Comparison of ENCODE assay signal across 8 cellular contexts in genomic region chr12:113334786-113335539, GRCh38. TPM values are rescaled to one million over a fixed set of nuclear protein-coding genes. Genes with fewer than 3 reads are reported as not detected.
A peak's percentile ranks its signal among the peaks of the same experiment; 100 is the strongest.
DNase-seq lines count a peak whose midpoint lies in the region; ATAC-seq, FAIRE-seq and TF ChIP-seq lines count a peak whose summit lies in the region.

Gene SLC8B1, minus strand, starts transcription at chr12:113335109. Its CDS starts 2,231 bp downstream, at chr12:113332878.

- under 1% methylated on average over 35 of the region's 62 CpGs for WGBS in A549 (ENCODE audit: missing lambda C conversion rate)

- H2AFZ ChIP-seq in keratinocyte (ENCODE audit: control insufficient read depth, low read length), result peak within 1 kb of the TSS; percentile 86

- no peak for TF ChIP-seq RAD21 in A549 (conservative IDR thresholded peaks at IDR 0.05 in 1 of 2, IDR thresholded peaks at IDR 0.05 in 1 of 2)

- TF ChIP-seq EP300 in A549 (IDR thresholded peaks at IDR 0.05), result no peak

- H3K4me2 ChIP-seq in A549, result peak within 1 kb of the TSS; percentile 92
- peak within 1 kb of the TSS; percentile 97 for H3K4me2 ChIP-seq in keratinocyte (ENCODE audit: control insufficient read depth, extremely low read depth, insufficient read depth, low read depth, low read length)

- CTCF ChIA-PET in A549 (lab: Yijun Ruan, JAX), result interaction anchor here (1.3 to 2.3 kb wide), 2 partner anchors 20 to 90 kb away, joined by 3 to 10 read pairs; no protein-coding TSS in a partner anchor

- POLR2A ChIA-PET in A549 (lab: Yijun Ruan, JAX), result interaction anchor here (0.6 to 1.9 kb wide), 10 partner anchors 11 to 438 kb away, joined by 3 to 11 read pairs (median 4); partner anchors contain the start of genes PLBD2, SDSL and TPCN1

- peak; percentile 96 for TF ChIP-seq POLR2A in A549 (IDR thresholded peaks at IDR 0.05; ENCODE audit: low read length)

- no peaks in the 10 kb centered on the region for H3K9me1 ChIP-seq in keratinocyte (ENCODE audit: control insufficient read depth, extremely low read depth, insufficient read depth, low read length)

- H3K36me3 ChIP-seq in keratinocyte (ENCODE audit: control insufficient read depth in 2 of 2, extremely low read depth in 1 of 2, insufficient read depth in 2 of 2, low read length in 2 of 2), result peaks cover 4 to 5% of the 10 kb centered on the region in 2 experiments

- no peaks in the 10 kb centered on the region for H4K20me1 ChIP-seq in keratinocyte (ENCODE audit: control insufficient read depth, extremely low read depth, insufficient read depth, low read length)

- no peaks in the 10 kb centered on the region for H3K27me3 ChIP-seq in keratinocyte (ENCODE audit: control insufficient read depth, extremely low read depth, insufficient read depth, low read length)

- dilution Hi-C loops in keratinocyte (cut with MboI; ENCODE audit: extremely low pct_ligation_motif_present, low sequenced_read_pairs), result no loop called here

- H3K9me3 ChIP-seq in A549, result no peaks in the 10 kb centered on the region
- H3K9me3 ChIP-seq in keratinocyte (ENCODE audit: control insufficient read depth, low read depth, low read length), result no peaks in the 10 kb centered on the region

- H3K9ac ChIP-seq in keratinocyte (ENCODE audit: control insufficient read depth, extremely low read depth, insufficient read depth, low read length), result peak within 1 kb of the TSS; percentile 77

- FAIRE-seq in A549 (lab: Jason Lieb, UNC) (no peak), keratinocyte (lab: Jason Lieb, UNC) (no peak)

- DNase-seq in A549 (ENCODE audit: low read depth in 1 of 2, low spot score in 1 of 2) (peak; percentile 83 to 86), NCI-H2227 treated with DMSO at 0.1 percent for 48 hours (lab: John Stamatoyannopoulos, UW) (peak; percentile 85), cerebellar cortex (ENCODE audit: low spot score) (peak; percentile 77), keratinocyte (ENCODE audit: low read depth, low spot score) (no peak)
- DNase-seq in activated CD4-positive, CD25-positive, alpha-beta regulatory T cell treated with anti-CD3 and anti-CD28 coated beads, Interleukin-2, amount 50 U/mL, for 72 hours, result peak; percentile 93
- peak; percentile 79 to 97 (median 80) for DNase-seq in stimulated activated CD4-positive, alpha-beta T cell treated with anti-CD3 and anti-CD28 coated beads, Interleukin-12 subunit alpha, Interleukin-12 subunit beta, amount 100 ng/mL, for 48 hours (ENCODE audit: low read depth in 2 of 3, low spot score in 1 of 3)

- H3K27ac ChIP-seq in A549 (peak within 1 kb of the TSS; percentile 57 to 89), keratinocyte (ENCODE audit: control insufficient read depth, insufficient read depth, low read length) (peak within 1 kb of the TSS; percentile 59)

- TF ChIP-seq CTCF in A549 (IDR thresholded peaks at IDR 0.05) (no peak), keratinocyte (optimal IDR thresholded peaks at IDR 0.05 in 1 of 3, IDR thresholded peaks at IDR 0.05 in 1 of 3, conservative IDR thresholded peaks at IDR 0.05 in 1 of 3; ENCODE audit: extremely low read depth in 1 of 3, insufficient read depth in 2 of 3, low read length in 3 of 3) (no peak)

- H3K4me1 ChIP-seq in A549 (peaks cover 9% of the 10 kb centered on the region), keratinocyte (ENCODE audit: control insufficient read depth, extremely low read depth, insufficient read depth, low read length) (peaks cover 5% of the 10 kb centered on the region)

- no peaks in the 10 kb centered on the region for H3K79me2 ChIP-seq in keratinocyte (ENCODE audit: control insufficient read depth, insufficient read depth, low read length)

- ATAC-seq in A549 (peak; percentile 94 to 98), GM18511 (IDR thresholded peaks at IDR 0.05; ENCODE audit: unreplicated experiment) (peak; percentile 97), HG03025 (IDR thresholded peaks at IDR 0.05; ENCODE audit: low FRiP score, unreplicated experiment) (peak; percentile 85)

- H3K4me3 ChIP-seq in A549, result peak within 1 kb of the TSS; percentile 49
- H3K4me3 ChIP-seq in keratinocyte (ENCODE audit: control insufficient read depth in 2 of 3, extremely low read depth in 1 of 3, insufficient read depth in 2 of 3, low read depth in 1 of 3, low read length in 3 of 3), result peak within 1 kb of the TSS; percentile 78 to 85 (median 80)

TF ChIP-seq in A549, 52 proteins besides CTCF, POLR2A, EP300 and RAD21:
- no peak for TF ChIP-seq HMGXB4 (CRISPR knock-in tag; IDR thresholded peaks at IDR 0.05; ENCODE audit: borderline replicate concordance)
- no peak for TF ChIP-seq PBX3 (IDR thresholded peaks at IDR 0.05)
- peak; percentile 77 for TF ChIP-seq E2F6 (IDR thresholded peaks at IDR 0.05; ENCODE audit: borderline replicate concordance, low read depth)
- TF ChIP-seq PHF8 (IDR thresholded peaks at IDR 0.05; ENCODE audit: borderline replicate concordance, low read depth), result peak; percentile 72; the same call in 1 of the 2 replicates
- TF ChIP-seq NPAS2 (CRISPR knock-in tag; IDR thresholded peaks at IDR 0.05; ENCODE audit: borderline replicate concordance), result no peak
- peak in 1 of 2 experiments; percentile 72; a peak in 2 of 5 replicates for TF ChIP-seq JUN (IDR thresholded peaks at IDR 0.05)
- TF ChIP-seq KDM1A (IDR thresholded peaks at IDR 0.05; ENCODE audit: low read depth), result 0 out of 2 replicates have a peak, but pooled peaks have one; percentile 8
- peak; percentile 81 for TF ChIP-seq MAX (IDR thresholded peaks at IDR 0.05)
- 0 out of 3 replicates have a peak, but pooled peaks have one; percentile 52 for TF ChIP-seq BCL3 (IDR thresholded peaks at IDR 0.05)
- no peak for TF ChIP-seq HOXB13 (CRISPR knock-in tag; IDR thresholded peaks at IDR 0.05; ENCODE audit: low read depth)

RNA-seq across cellular contexts. Expression of gene SLC8B1, which starts in this region (rescaled TPM):
- polyA plus RNA-seq in A549 (2011; rRNA removed) (11.0 and 14.4 TPM in 2 replicates), A549 (2017; fragmentation: RNase III; extraction: RNeasy Plus Mini Kit Qiagen cat#74134 plus additional on column Dnase treatment) (9.7 to 12.2 TPM (median 11.3 TPM) in 3 replicates), keratinocyte (8.0 to 14.6 TPM (median 8.8 TPM) in 3 replicates)
- polyA plus RNA-seq in A549 (2012; cell fraction: cytosol; rRNA removed), result 11.0 and 12.7 TPM in 2 replicates
- 39.8 and 45.7 TPM in 2 replicates for polyA plus RNA-seq in A549 (2012; cell fraction: nucleus; rRNA removed)
- 13.3 and 19.5 TPM in 2 replicates for polyA minus RNA-seq in A549 (2011; rRNA and poly(A)+ RNA removed)
- 12.3 TPM for polyA plus RNA-seq in keratinocyte (2011; ENCODE audit: low read depth)
- 4.8 and 6.2 TPM in 2 replicates for polyA plus RNA-seq in keratinocyte (2011; cell fraction: cytosol; rRNA removed)
- polyA plus RNA-seq in keratinocyte (2011; cell fraction: nucleus; rRNA removed), result 29.3 and 33.4 TPM in 2 replicates
- 8.4 and 12.9 TPM in 2 replicates for polyA plus RNA-seq in keratinocyte (2012; ENCODE audit: low replicate concordance)
- polyA minus RNA-seq in keratinocyte, result 20.9 to 40.4 TPM (median 30.6 TPM) in 3 replicates
- 11.9 TPM for polyA minus RNA-seq in keratinocyte (2011; cell fraction: cytosol; rRNA and poly(A)+ RNA removed)
- polyA minus RNA-seq in keratinocyte (2011; cell fraction: nucleus; rRNA and poly(A)+ RNA removed), result 17.9 and 30.6 TPM in 2 replicates
